32 cellular contexts compared by ENCODE assay signal in genomic region chr7:52747817-52748216, GRCh38.
"Had no signal": no experiment of that assay in that cellular context is flagged by ENCODE, and none has a peak within 500 bp of the region (broad histone marks: within the 10 kb centered on the region; RNA-seq: fewer than 3 reads in every experiment).

No MANE protein-coding gene starts in this region.

- H3K9me3 Mint-ChIP-seq: nephron progenitor cell, type B pancreatic cell had no signal

- H3K27ac Mint-ChIP-seq: naive thymus-derived CD8-positive, alpha-beta T cell; natural killer cell treated with Interleukin-12 subunit alpha and Interleukin-12 subunit beta and Interleukin-15 and Interleukin-18, amount 100 ng/mL, for 72 hours; nephron progenitor cell; progenitor cell of endocrine pancreas; stimulated activated memory B cell treated with anti-CD40 and anti-IgM and Interleukin-4, amounts not matched to agents 10 μg/mL and 1 μg/mL and 100 μg/mL, for 72 hours; stimulated activated naive CD8-positive, alpha-beta T cell treated with anti-CD3 and anti-CD28 coated beads, Interleukin-15, amount 100 ng/mL, for 72 hours; type B pancreatic cell had no signal

- H3K4me3 ChIP-seq: ovary, psoas muscle, skin epidermis, smooth muscle cell, spleen, suprapubic skin, testis, tibial artery, transverse colon, upper lobe of right lung, uterus had no signal

- H3K4me1 ChIP-seq: parathyroid adenoma, psoas muscle, spleen, suprapubic skin, testis, tibial artery, transverse colon, upper lobe of right lung, uterus had no signal

- H3K27me3 ChIP-seq: ovary, spleen, suprapubic skin, testis, tibial artery, transverse colon, upper lobe of right lung, uterus had no signal

- H3K4me3 Mint-ChIP-seq: naive thymus-derived CD8-positive, alpha-beta T cell; natural killer cell treated with Interleukin-12 subunit alpha and Interleukin-12 subunit beta and Interleukin-15 and Interleukin-18, amount 100 ng/mL, for 72 hours; nephron progenitor cell; neural crest cell; stimulated activated memory B cell treated with anti-CD40 and anti-IgM and Interleukin-4, amounts not matched to agents 10 μg/mL and 1 μg/mL and 100 μg/mL, for 72 hours; stimulated activated naive CD8-positive, alpha-beta T cell treated with anti-CD3 and anti-CD28 coated beads, Interleukin-15, amount 100 ng/mL, for 72 hours; type B pancreatic cell had no signal

- H3K9me3 ChIP-seq: ovary, testis, tibial artery, transverse colon, upper lobe of right lung, uterus had no signal

- H3K36me3 ChIP-seq: ovary, spleen, suprapubic skin, tibial artery, transverse colon, upper lobe of right lung, uterus had no signal

- H3K79me2 ChIP-seq: parathyroid adenoma had no signal

- H3K27me3 Mint-ChIP-seq: naive thymus-derived CD8-positive, alpha-beta T cell; natural killer cell treated with Interleukin-12 subunit alpha and Interleukin-12 subunit beta and Interleukin-15 and Interleukin-18, amount 100 ng/mL, for 72 hours; progenitor cell of endocrine pancreas; stimulated activated memory B cell treated with anti-CD40 and anti-IgM and Interleukin-4, amounts not matched to agents 10 μg/mL and 1 μg/mL and 100 μg/mL, for 72 hours; stimulated activated naive CD8-positive, alpha-beta T cell treated with anti-CD3 and anti-CD28 coated beads, Interleukin-15, amount 100 ng/mL, for 72 hours; type B pancreatic cell had no signal

- H3K9ac ChIP-seq: parathyroid adenoma had no signal

- ATAC-seq: naive thymus-derived CD8-positive, alpha-beta T cell; natural killer cell treated with Interleukin-12 subunit alpha and Interleukin-12 subunit beta and Interleukin-15 and Interleukin-18, amount 100 ng/mL, for 72 hours; psoas muscle; right cardiac atrium; sciatic nerve; stimulated activated memory B cell treated with anti-CD40 and anti-IgM and Interleukin-4, amounts not matched to agents 10 μg/mL and 1 μg/mL and 100 μg/mL, for 72 hours; stimulated activated naive CD8-positive, alpha-beta T cell treated with anti-CD3 and anti-CD28 coated beads, Interleukin-15, amount 100 ng/mL, for 72 hours; stimulated activated naive CD8-positive, alpha-beta T cell treated with anti-CD3 and anti-CD28 coated beads, Interleukin-15, Interleukin-2, amounts not matched to agents 100 U/mL and 50 U/mL, for 24 hours; upper lobe of right lung had no signal

- DNase-seq: naive thymus-derived CD8-positive, alpha-beta T cell; nephron progenitor cell; occipital lobe; ovary; posterior cingulate gyrus; psoas muscle; right cardiac atrium; spleen; stimulated activated CD4-positive, alpha-beta T cell treated with anti-CD3 and anti-CD28 coated beads, Interleukin-12 subunit alpha, Interleukin-12 subunit beta, amount 100 ng/mL, for 4 hours; stimulated activated CD4-positive, alpha-beta T cell treated with anti-CD3 and anti-CD28 coated beads, Interleukin-1b, Interleukin-23, amount 100 ng/mL, for 48 hours; stimulated activated CD4-positive, alpha-beta T cell treated with anti-CD3 and anti-CD28 coated beads, Interleukin-4, amount 100 ng/mL, for 1 hour; stimulated activated CD4-positive, alpha-beta T cell treated with anti-CD3 and anti-CD28 coated beads, Interleukin-4, amount 100 ng/mL, for 4 hours; stimulated activated CD8-positive, alpha-beta memory T cell treated with anti-CD3 and anti-CD28 coated beads, Interleukin-4, amount 100 ng/mL, for 48 hours; stimulated activated naive CD4-positive, alpha-beta T cell; stimulated activated naive CD8-positive, alpha-beta T cell treated with anti-CD3 and anti-CD28 coated beads, Interleukin-15, amount 100 ng/mL, for 72 hours; stimulated activated naive CD8-positive, alpha-beta T cell treated with anti-CD3 and anti-CD28 coated beads, Interleukin-15, Interleukin-2, amounts not matched to agents 100 U/mL and 50 U/mL, for 24 hours; substantia nigra; testis; tibial artery; transverse colon; upper lobe of right lung; uterus had no signal

- H3K4me2 ChIP-seq: smooth muscle cell had no signal

- H2AFZ ChIP-seq: parathyroid adenoma had no signal

- H3K4me1 Mint-ChIP-seq: naive thymus-derived CD8-positive, alpha-beta T cell; nephron progenitor cell; neural crest cell; stimulated activated memory B cell treated with anti-CD40 and anti-IgM and Interleukin-4, amounts not matched to agents 10 μg/mL and 1 μg/mL and 100 μg/mL, for 72 hours; stimulated activated naive CD8-positive, alpha-beta T cell treated with anti-CD3 and anti-CD28 coated beads, Interleukin-15, amount 100 ng/mL, for 72 hours had no signal

- H3K27ac ChIP-seq: ovary, parathyroid adenoma, psoas muscle, skin epidermis, spleen, suprapubic skin, testis, tibial artery, transverse colon, upper lobe of right lung, uterus had no signal

- H3K36me3 Mint-ChIP-seq: naive thymus-derived CD8-positive, alpha-beta T cell; stimulated activated memory B cell treated with anti-CD40 and anti-IgM and Interleukin-4, amounts not matched to agents 10 μg/mL and 1 μg/mL and 100 μg/mL, for 72 hours; type B pancreatic cell had no signal
